Comparison of ENCODE assay signal across 13 cellular contexts in genomic region chr6:1868561-1869261, GRCh38.
DNase-seq lines count a peak whose midpoint lies in the region; ATAC-seq and TF ChIP-seq lines count a peak whose summit lies in the region.
"Had no signal": no experiment of that assay in that cellular context is flagged by ENCODE, and none has a peak within 500 bp of the region (broad histone marks: within the 10 kb centered on the region; RNA-seq: fewer than 3 reads in every experiment).

No MANE protein-coding gene starts in this region.

- H3K9me3 ChIP-seq in OCI-LY7 (ENCODE audit: low read length) (no peaks in the 10 kb centered on the region), spleen (no peaks in the 10 kb centered on the region)

- intact Hi-C loops in OCI-LY7 (cut with micrococcal nuclease; ENCODE audit: unreplicated experiment), result no loop called here
- intact Hi-C loops in spleen (cut with DNase I; ENCODE audit: low total_unique reads), result no loop called here

- DNase-seq in GM13977 (ENCODE audit: low spot score), result peak; percentile 52
- peak; percentile 51 for DNase-seq in OCI-LY7 (ENCODE audit: low spot score)
- no peak for DNase-seq in spleen
- no peak for DNase-seq in T-helper 2 cell
- no peak for DNase-seq in DMS 273 (lab: John Stamatoyannopoulos, UW; ENCODE audit: unreplicated experiment)
- DNase-seq in activated CD4-positive, alpha-beta T cell treated with anti-CD3 and anti-CD28 coated beads for 48 hours, result no peak
- DNase-seq: activated CD4-positive, CD25-positive, alpha-beta regulatory T cell treated with anti-CD3 and anti-CD28 coated beads, Interleukin-2, amount 50 U/mL, for 72 hours; activated gamma-delta T cell treated with Interleukin-2 at 50 U/mL for 16 hours; GF-D8; IMR-90; NCI-H2107 had no signal

- peak overlapping the region; percentile 66 for H3K4me2 ChIP-seq in OCI-LY7 (ENCODE audit: low read length)

- no peak overlapping the region for H3K4me3 ChIP-seq in OCI-LY7 (ENCODE audit: low read depth, low read length, poor library complexity, severe bottlenecking)
- no peak overlapping the region for H3K4me3 ChIP-seq in spleen

- peaks cover 0 to 5% (median 0%) of the 10 kb centered on the region in 7 donors for H3K27me3 ChIP-seq in spleen (replicated peaks in 1 of 7)

- no peak for TF ChIP-seq POLR2A in spleen (IDR thresholded peaks at IDR 0.05)

- no peaks in the 10 kb centered on the region for H3K9me2 ChIP-seq in OCI-LY7 (ENCODE audit: insufficient read depth, low read length)

- no peaks in the 10 kb centered on the region for H3K79me2 ChIP-seq in OCI-LY7 (ENCODE audit: insufficient read depth, low read depth, low read length)

- TF ChIP-seq CTCF in GM13977 (IDR thresholded peaks at IDR 0.05; ENCODE audit: extremely low read depth, insufficient read depth, missing control alignments), result no peak
- TF ChIP-seq CTCF in OCI-LY7 (conservative IDR thresholded peaks at IDR 0.05; ENCODE audit: low read length), result no peak
- TF ChIP-seq CTCF in spleen (IDR thresholded peaks at IDR 0.05 in 8 of 11, conservative IDR thresholded peaks at IDR 0.05 in 3 of 11), result no peak

- H4K20me1 ChIP-seq in OCI-LY7 (ENCODE audit: insufficient read depth, low read length), result no peaks in the 10 kb centered on the region

- H3K27ac ChIP-seq in OCI-LY7 (ENCODE audit: low read depth, low read length, poor library complexity, severe bottlenecking) (no peak overlapping the region), spleen (no peak overlapping the region)

- POLR2A ChIA-PET in OCI-LY7 (lab: Charles Lee), result interaction anchor here (0.5 kb wide), 1 partner anchor 229 kb away, joined by 4 read pairs; no protein-coding TSS in a partner anchor

- CTCF ChIA-PET in OCI-LY7 (lab: Charles Lee; ENCODE audit: unreplicated experiment), result no interaction called here

- peak overlapping the region; percentile 85; the same call in 1 of the 2 replicates for H2AFZ ChIP-seq in OCI-LY7 (ENCODE audit: low read length)

- peak; percentile 89 for ATAC-seq in GM21515 (IDR thresholded peaks at IDR 0.05; ENCODE audit: unreplicated experiment)
- ATAC-seq in HG03108 (IDR thresholded peaks at IDR 0.05; ENCODE audit: unreplicated experiment), result peak; percentile 79

- 66 to 76% (median 74%) methylated on average over 4 of the region's 4 CpGs for WGBS in spleen, 5 donors

- H3K36me3 ChIP-seq in OCI-LY7 (ENCODE audit: insufficient read depth, low read length) (no peaks in the 10 kb centered on the region), spleen (no peaks in the 10 kb centered on the region)

- BruUV-seq in OCI-LY7 (replicated peaks; lab: Mats Ljungman, UMichigan), result no TSS peak

- peaks cover 28% of the 10 kb centered on the region for H3K4me1 ChIP-seq in OCI-LY7 (ENCODE audit: insufficient read depth, low read length, poor library complexity, severe bottlenecking)
- peaks cover 0 to 4% (median 0%) of the 10 kb centered on the region in 6 donors for H3K4me1 ChIP-seq in spleen

- in situ Hi-C loops in GM13977 (cut with MboI; ENCODE audit: low pct_unique_long_range_greater_than_20kb, low sequenced_read_pairs, unreplicated experiment), result no loop called here

Comparison
In these comparisons a context has a peak if more than half of its experiments do, and no peak if none do; other contexts are left out.
1. DNase-seq: peak in GM13977 (single experiment) and OCI-LY7 (single experiment); none in spleen (single experiment), T-helper 2 cell (0 of 5), DMS 273 (single experiment) and activated CD4-positive, alpha-beta T cell treated with anti-CD3 and anti-CD28 coated beads for 48 hours (single experiment).